In genomic region chr3:129683201-129683600, GRCh38 we compare ENCODE assay signal across 9 cellular contexts.
"Had no signal": no experiment of that assay in that cellular context is flagged by ENCODE, and none has a peak within 500 bp of the region (broad histone marks: within the 10 kb centered on the region; RNA-seq: fewer than 3 reads in every experiment).

No MANE protein-coding gene starts in this region.

- H3K27ac ChIP-seq: HL-60 had no signal

- ATAC-seq: GM23338, K562 had no signal

- DNase-seq: H9, HCEC 1CT, IMR-90, KG1 had no signal

- H3K4me3 ChIP-seq: GM23338, K562 had no signal

- H3K4me2 ChIP-seq: GM23338 had no signal

- H2AFZ ChIP-seq: GM23338 had no signal

- FAIRE-seq: H1, H54, K562 had no signal
